8 cellular contexts compared by ENCODE assay signal in the genomic region with DNA sequence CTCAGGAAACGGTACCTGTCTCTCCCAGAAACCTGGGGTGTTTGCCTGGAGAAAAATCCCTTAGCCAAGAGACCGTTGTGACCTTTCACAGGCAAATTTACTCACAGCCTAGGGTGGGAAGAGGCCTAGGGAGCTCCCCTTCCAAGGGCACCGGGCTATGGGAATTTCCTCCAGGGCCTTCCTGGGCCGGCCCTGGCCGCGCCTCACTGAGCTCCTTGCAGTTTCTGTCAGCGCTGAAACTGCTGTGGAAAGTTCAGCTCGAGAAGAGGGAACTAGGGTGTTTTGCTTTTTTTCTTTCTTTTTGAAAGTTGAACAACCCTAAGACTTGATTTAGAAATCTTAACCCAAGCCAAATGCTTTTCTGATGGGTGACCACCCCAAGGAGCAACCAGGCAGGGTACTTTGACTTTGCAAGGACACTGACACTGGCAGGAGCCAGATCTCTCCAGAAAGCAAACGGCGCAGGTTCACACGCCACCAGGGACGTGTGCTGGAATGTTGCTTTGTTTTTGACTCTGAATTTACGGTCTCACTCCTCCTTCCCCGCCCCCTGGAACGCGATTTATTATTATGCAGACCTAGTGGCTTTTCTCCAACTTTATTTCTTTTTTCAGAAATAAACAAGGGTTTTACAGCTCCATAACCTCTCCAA.
DNase-seq lines count a peak whose midpoint lies in the region; ATAC-seq and TF ChIP-seq lines count a peak whose summit lies in the region.

No MANE protein-coding gene starts in this region.

- peaks cover 8% of the 10 kb centered on the region for H3K36me3 Mint-ChIP-seq in WTC11

- H3K79me2 ChIP-seq in smooth muscle cell (ENCODE audit: low read depth): no peaks in the 10 kb centered on the region

- 21% methylated on average over 16 of the region's 16 CpGs for WGBS in smooth muscle cell (ENCODE audit: low lambda C conversion rate)

- no peaks in the 10 kb centered on the region for H4K20me1 ChIP-seq in smooth muscle cell (ENCODE audit: low read depth)

- H3K9me3 Mint-ChIP-seq in WTC11: peaks cover 8% of the 10 kb centered on the region

- H3K27ac Mint-ChIP-seq in WTC11: peak overlapping the region; percentile 98

- H3K9ac ChIP-seq in smooth muscle cell (ENCODE audit: low read depth): peak overlapping the region; percentile 1

- DNase-seq in WTC11 (ENCODE audit: low spot score) (peak; percentile 67), iPS DF 19.7 (ENCODE audit: low read depth, low spot score) (peak; percentile 48), smooth muscle cell (lab: John Stamatoyannopoulos, UW; ENCODE audit: unreplicated experiment) (no peak), NCI-H187 (lab: John Stamatoyannopoulos, UW) (no peak), NCI-H446 (lab: John Stamatoyannopoulos, UW) (no peak)

- H3K4me1 Mint-ChIP-seq in WTC11: peaks cover 51% of the 10 kb centered on the region

- H2AFZ ChIP-seq in smooth muscle cell (ENCODE audit: low read depth): peak overlapping the region; percentile 83

- no peaks in the 10 kb centered on the region for H3K27me3 ChIP-seq in smooth muscle cell (ENCODE audit: low read depth)

- peak overlapping the region; percentile 48 for H3K4me2 ChIP-seq in smooth muscle cell

- H3K27me3 Mint-ChIP-seq in WTC11 (ENCODE audit: low read depth): peaks cover 15% of the 10 kb centered on the region

- H3K9me3 ChIP-seq in smooth muscle cell (replicated peaks; ENCODE audit: low read depth): no peaks in the 10 kb centered on the region

- peaks cover 8% of the 10 kb centered on the region for H3K4me1 ChIP-seq in smooth muscle cell (ENCODE audit: low read depth)

- no peak for TF ChIP-seq CTCF in WTC11 (IDR thresholded peaks at IDR 0.05)
- no peak for TF ChIP-seq CTCF in smooth muscle cell (IDR thresholded peaks at IDR 0.05; ENCODE audit: borderline replicate concordance, insufficient read depth, poor library complexity, severe bottlenecking)

- H3K27ac ChIP-seq in smooth muscle cell (ENCODE audit: low read depth): peak overlapping the region; percentile 51

- H3K4me3 Mint-ChIP-seq in WTC11: peak overlapping the region; percentile 21; the same call in 1 of the 2 replicates

- CTCF ChIA-PET in WTC11 (lab: Charles Lee): interaction anchor here (0.6 to 1.3 kb wide), 3 partner anchors 17 to 172 kb away, joined by 3 to 6 read pairs (median 3); no protein-coding TSS in a partner anchor

- peaks cover 6% of the 10 kb centered on the region for H3F3A ChIP-seq in smooth muscle cell (ENCODE audit: low read depth)

- H3K4me3 ChIP-seq in smooth muscle cell: no peak overlapping the region

- H3K36me3 ChIP-seq in smooth muscle cell (ENCODE audit: low read depth): no peaks in the 10 kb centered on the region

- POLR2A ChIA-PET in WTC11 (lab: Charles Lee): interaction anchor here (0.9 kb wide), 1 partner anchor 8 kb away, joined by 3 read pairs; no protein-coding TSS in a partner anchor

- ATAC-seq in GM18858 (IDR thresholded peaks at IDR 0.05; ENCODE audit: unreplicated experiment) (peak; percentile 36), HG02763 (IDR thresholded peaks at IDR 0.05; ENCODE audit: unreplicated experiment) (peak; percentile 52), WTC11 (peak; percentile 90), GM18873 (IDR thresholded peaks at IDR 0.05; ENCODE audit: low FRiP score, unreplicated experiment) (no peak)

TF ChIP-seq in WTC11, 78 proteins besides CTCF, POLR2A, EP300 and RAD21 (continues in another document):
- no peak for TF ChIP-seq OVOL2 (CRISPR knock-in tag; IDR thresholded peaks at IDR 0.05; ENCODE audit: borderline replicate concordance)
- TF ChIP-seq NFE2L1 (CRISPR knock-in tag; IDR thresholded peaks at IDR 0.05): no peak
- TF ChIP-seq, protein P1, sequence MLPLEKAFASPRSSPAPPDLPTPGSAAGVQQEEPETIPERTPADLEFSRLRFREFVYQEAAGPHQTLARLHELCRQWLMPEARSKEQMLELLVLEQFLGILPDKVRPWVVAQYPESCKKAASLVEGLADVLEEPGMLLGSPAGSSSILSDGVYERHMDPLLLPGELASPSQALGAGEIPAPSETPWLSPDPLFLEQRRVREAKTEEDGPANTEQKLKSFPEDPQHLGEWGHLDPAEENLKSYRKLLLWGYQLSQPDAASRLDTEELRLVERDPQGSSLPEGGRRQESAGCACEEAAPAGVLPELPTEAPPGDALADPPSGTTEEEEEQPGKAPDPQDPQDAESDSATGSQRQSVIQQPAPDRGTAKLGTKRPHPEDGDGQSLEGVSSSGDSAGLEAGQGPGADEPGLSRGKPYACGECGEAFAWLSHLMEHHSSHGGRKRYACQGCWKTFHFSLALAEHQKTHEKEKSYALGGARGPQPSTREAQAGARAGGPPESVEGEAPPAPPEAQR (CRISPR knock-in tag; IDR thresholded peaks at IDR 0.05): no peak
- TF ChIP-seq SMAD4 (CRISPR knock-in tag; IDR thresholded peaks at IDR 0.05): no peak
- TF ChIP-seq TEAD1 (CRISPR knock-in tag; IDR thresholded peaks at IDR 0.05): no peak; the same call in 1 of the 2 replicates
- no peak for TF ChIP-seq ZNF263 (CRISPR knock-in tag; IDR thresholded peaks at IDR 0.05; ENCODE audit: low read depth)
- no peak for TF ChIP-seq CREB1 (CRISPR knock-in tag; IDR thresholded peaks at IDR 0.05)
- TF ChIP-seq, protein P2, sequence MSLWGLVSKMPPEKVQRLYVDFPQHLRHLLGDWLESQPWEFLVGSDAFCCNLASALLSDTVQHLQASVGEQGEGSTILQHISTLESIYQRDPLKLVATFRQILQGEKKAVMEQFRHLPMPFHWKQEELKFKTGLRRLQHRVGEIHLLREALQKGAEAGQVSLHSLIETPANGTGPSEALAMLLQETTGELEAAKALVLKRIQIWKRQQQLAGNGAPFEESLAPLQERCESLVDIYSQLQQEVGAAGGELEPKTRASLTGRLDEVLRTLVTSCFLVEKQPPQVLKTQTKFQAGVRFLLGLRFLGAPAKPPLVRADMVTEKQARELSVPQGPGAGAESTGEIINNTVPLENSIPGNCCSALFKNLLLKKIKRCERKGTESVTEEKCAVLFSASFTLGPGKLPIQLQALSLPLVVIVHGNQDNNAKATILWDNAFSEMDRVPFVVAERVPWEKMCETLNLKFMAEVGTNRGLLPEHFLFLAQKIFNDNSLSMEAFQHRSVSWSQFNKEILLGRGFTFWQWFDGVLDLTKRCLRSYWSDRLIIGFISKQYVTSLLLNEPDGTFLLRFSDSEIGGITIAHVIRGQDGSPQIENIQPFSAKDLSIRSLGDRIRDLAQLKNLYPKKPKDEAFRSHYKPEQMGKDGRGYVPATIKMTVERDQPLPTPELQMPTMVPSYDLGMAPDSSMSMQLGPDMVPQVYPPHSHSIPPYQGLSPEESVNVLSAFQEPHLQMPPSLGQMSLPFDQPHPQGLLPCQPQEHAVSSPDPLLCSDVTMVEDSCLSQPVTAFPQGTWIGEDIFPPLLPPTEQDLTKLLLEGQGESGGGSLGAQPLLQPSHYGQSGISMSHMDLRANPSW (CRISPR knock-in tag; conservative IDR thresholded peaks at IDR 0.05; ENCODE audit: low read depth): no peak
- TF ChIP-seq, protein P3, sequence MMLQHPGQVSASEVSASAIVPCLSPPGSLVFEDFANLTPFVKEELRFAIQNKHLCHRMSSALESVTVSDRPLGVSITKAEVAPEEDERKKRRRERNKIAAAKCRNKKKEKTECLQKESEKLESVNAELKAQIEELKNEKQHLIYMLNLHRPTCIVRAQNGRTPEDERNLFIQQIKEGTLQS (CRISPR knock-in tag; conservative IDR thresholded peaks at IDR 0.05): no peak
- no peak for TF ChIP-seq GRHL2 (CRISPR knock-in tag; IDR thresholded peaks at IDR 0.05; ENCODE audit: insufficient replicate concordance, severe bottlenecking)
- TF ChIP-seq, protein P4, sequence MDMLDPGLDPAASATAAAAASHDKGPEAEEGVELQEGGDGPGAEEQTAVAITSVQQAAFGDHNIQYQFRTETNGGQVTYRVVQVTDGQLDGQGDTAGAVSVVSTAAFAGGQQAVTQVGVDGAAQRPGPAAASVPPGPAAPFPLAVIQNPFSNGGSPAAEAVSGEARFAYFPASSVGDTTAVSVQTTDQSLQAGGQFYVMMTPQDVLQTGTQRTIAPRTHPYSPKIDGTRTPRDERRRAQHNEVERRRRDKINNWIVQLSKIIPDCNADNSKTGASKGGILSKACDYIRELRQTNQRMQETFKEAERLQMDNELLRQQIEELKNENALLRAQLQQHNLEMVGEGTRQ (CRISPR knock-in tag; IDR thresholded peaks at IDR 0.05): no peak
- no peak for TF ChIP-seq MXD4 (CRISPR knock-in tag; IDR thresholded peaks at IDR 0.05; ENCODE audit: borderline replicate concordance)
- no peak for TF ChIP-seq NR2C2 (CRISPR knock-in tag; IDR thresholded peaks at IDR 0.05)
- TF ChIP-seq, protein P5, sequence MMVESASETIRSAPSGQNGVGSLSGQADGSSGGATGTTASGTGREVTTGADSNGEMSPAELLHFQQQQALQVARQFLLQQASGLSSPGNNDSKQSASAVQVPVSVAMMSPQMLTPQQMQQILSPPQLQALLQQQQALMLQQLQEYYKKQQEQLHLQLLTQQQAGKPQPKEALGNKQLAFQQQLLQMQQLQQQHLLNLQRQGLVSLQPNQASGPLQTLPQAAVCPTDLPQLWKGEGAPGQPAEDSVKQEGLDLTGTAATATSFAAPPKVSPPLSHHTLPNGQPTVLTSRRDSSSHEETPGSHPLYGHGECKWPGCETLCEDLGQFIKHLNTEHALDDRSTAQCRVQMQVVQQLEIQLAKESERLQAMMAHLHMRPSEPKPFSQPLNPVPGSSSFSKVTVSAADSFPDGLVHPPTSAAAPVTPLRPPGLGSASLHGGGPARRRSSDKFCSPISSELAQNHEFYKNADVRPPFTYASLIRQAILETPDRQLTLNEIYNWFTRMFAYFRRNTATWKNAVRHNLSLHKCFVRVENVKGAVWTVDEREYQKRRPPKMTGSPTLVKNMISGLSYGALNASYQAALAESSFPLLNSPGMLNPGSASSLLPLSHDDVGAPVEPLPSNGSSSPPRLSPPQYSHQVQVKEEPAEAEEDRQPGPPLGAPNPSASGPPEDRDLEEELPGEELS (CRISPR knock-in tag; IDR thresholded peaks at IDR 0.05): no peak
- TF ChIP-seq FOXK1 (CRISPR knock-in tag; IDR thresholded peaks at IDR 0.05): no peak

Comparison
In these comparisons a context has a peak if more than half of its experiments do, and no peak if none do; other contexts are left out.
1. DNase-seq: peak in WTC11 (single experiment) and iPS DF 19.7 (single experiment); none in smooth muscle cell (single experiment), NCI-H187 (0 of 2) and NCI-H446 (0 of 2).